Comparison of ENCODE assay signal across 9 cellular contexts in genomic region chr1:169102567-169102966, GRCh38. TPM values are rescaled to one million over a fixed set of nuclear protein-coding genes. Genes with fewer than 3 reads are reported as not detected.
DNase-seq lines count a peak whose midpoint lies in the region; ATAC-seq and TF ChIP-seq lines count a peak whose summit lies in the region.
"Had no signal": no experiment of that assay in that cellular context is flagged by ENCODE, and none has a peak within 500 bp of the region (broad histone marks: within the 10 kb centered on the region; RNA-seq: fewer than 3 reads in every experiment).

No MANE protein-coding gene starts in this region.

- DNase-seq in heart right ventricle (peak in 1 of 2 donors; percentile 38), Right ventricle myocardium superior (no peak), astrocyte of the cerebellum (ENCODE audit: low read depth) (peak; percentile 90), kidney tubule cell (ENCODE audit: low spot score) (peak; percentile 83), HAP-1 (ENCODE audit: low spot score in 2 of 2) (no peak)
- DNase-seq: stimulated activated naive CD4-positive, alpha-beta T cell treated with Interleukin-2 at 50 U/mL for 16 hours had no signal

- intact Hi-C loops in heart right ventricle (cut with DNase I): loop anchor here in 4 of 10 donors (10.0 kb wide), 6 partner anchors 158 to 488 kb away; partner anchors contain the start of gene DPT (in 1 of the 4)
- intact Hi-C loops in Right ventricle myocardium superior (cut with DNase I): loop anchor here (10.0 kb wide), 3 partner anchors 268 to 468 kb away; partner anchors contain the start of gene DPT

- H3K4me3 ChIP-seq in heart right ventricle (no peak overlapping the region), astrocyte of the cerebellum (ENCODE audit: low read depth, low read length) (no peak overlapping the region), HAP-1 (no peak overlapping the region)

- no peak for TF ChIP-seq CTCF in heart right ventricle (IDR thresholded peaks at IDR 0.05)
- no peak for TF ChIP-seq CTCF in astrocyte of the cerebellum (IDR thresholded peaks at IDR 0.05; ENCODE audit: low read depth, low read length, missing control alignments)

- H3K4me1 ChIP-seq in heart right ventricle (peaks cover 0 to 52% (median 17%) of the 10 kb centered on the region in 9 donors), HAP-1 (peaks cover 12% of the 10 kb centered on the region)

- WGBS in heart right ventricle, 2 donors: 26 to 46% methylated on average over 4 of the region's 4 CpGs

- peak overlapping the region in 6 of 10 donors; percentile 6 to 68 (median 48) for H3K27ac ChIP-seq in heart right ventricle

- H3K27me3 ChIP-seq in heart right ventricle: peaks cover 0 to 12% (median 0%) of the 10 kb centered on the region in 7 donors
- H3K27me3 ChIP-seq in HAP-1 (ENCODE audit: low read depth): no peaks in the 10 kb centered on the region

- ATAC-seq in heart right ventricle: peak in 4 of 8 donors; percentile 13 to 57 (median 28)
- no peak for ATAC-seq in Right ventricle myocardium superior (ENCODE audit: poor library complexity)
- ATAC-seq in GM19328 (IDR thresholded peaks at IDR 0.05; ENCODE audit: unreplicated experiment): no peak
- no peak for ATAC-seq in GM21528 (IDR thresholded peaks at IDR 0.05; ENCODE audit: low FRiP score, unreplicated experiment)
- ATAC-seq in HG02852 (IDR thresholded peaks at IDR 0.05; ENCODE audit: unreplicated experiment): no peak

- no peaks in the 10 kb centered on the region for H3K9me3 ChIP-seq in heart right ventricle
- no peaks in the 10 kb centered on the region for H3K9me3 ChIP-seq in HAP-1

- H3K36me3 ChIP-seq in heart right ventricle (no peaks in the 10 kb centered on the region), HAP-1 (replicated peaks) (no peaks in the 10 kb centered on the region)

- in situ Hi-C loops in astrocyte of the cerebellum (cut with HindIII; ENCODE audit: low sequenced_read_pairs) (loop anchor here (25.0 kb wide), 1 partner anchor 465 kb away; no protein-coding TSS in a partner anchor), HAP-1 (cut with MboI; ENCODE audit: low sequenced_read_pairs) (loop anchor here (10.0 to 25.0 kb wide), 4 partner anchors 90 to 490 kb away; partner anchors contain the start of genes BLZF1, NME7 and SLC19A2)

RNA-seq across cellular contexts. Expression of gene ATP1B1, which starts 3.9 kb away (rescaled TPM):
- total RNA-seq in heart right ventricle (100 to 1,000 TPM; 245 to 472 (median 272) TPM), Right ventricle myocardium superior (302 TPM)
- 100 to 1,000 TPM; 137 to 215 TPM for polyA plus RNA-seq in heart right ventricle

Comparison
In these comparisons a context has a peak if more than half of its experiments do, and no peak if none do; other contexts are left out.
1. DNase-seq: peak in astrocyte of the cerebellum (single experiment) and kidney tubule cell (single experiment); none in Right ventricle myocardium superior (single experiment) and HAP-1 (0 of 2).